ENCODE assay signal across 20 cellular contexts in the genomic region with DNA sequence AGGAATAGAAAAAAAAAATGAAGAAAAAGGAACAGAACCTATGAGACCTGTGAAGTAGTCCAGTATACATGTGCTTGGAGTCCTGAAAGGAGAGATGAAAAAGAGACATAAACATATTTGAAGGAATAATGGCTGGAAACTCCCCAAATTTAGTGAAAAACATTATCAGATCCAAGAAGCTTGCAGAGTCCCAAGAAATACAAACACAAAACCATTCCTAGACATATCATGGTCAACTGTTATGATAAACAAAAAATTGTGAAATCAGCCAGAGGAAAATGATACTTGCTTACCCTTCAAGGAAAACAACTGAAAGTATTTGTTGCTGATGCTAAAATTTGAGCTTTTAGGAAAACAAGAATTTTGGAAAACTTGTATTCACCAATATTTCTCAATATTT.
"Had no signal": no experiment of that assay in that cellular context is flagged by ENCODE, and none has a peak within 500 bp of the region (broad histone marks: within the 10 kb centered on the region; RNA-seq: fewer than 3 reads in every experiment).

No MANE protein-coding gene starts in this region.

- ATAC-seq: activated CD8-positive, alpha-beta T cell treated with anti-CD3 and anti-CD28 coated beads, Interleukin-2, amount 10 ng/mL, durations not matched to agents 7 days and 5 days; esophagus mucosa; left cardiac atrium had no signal

- FAIRE-seq: bronchial epithelial cell had no signal

- DNase-seq: activated B cell treated with CpG ODN at 0.5 μM for 24 hours; activated CD4-positive, alpha-beta T cell treated with anti-CD3 and anti-CD28 coated beads for 48 hours; activated CD8-positive, alpha-beta memory T cell treated with anti-CD3 and anti-CD28 coated beads, Interleukin-2, amount 50 U/mL, for 48 hours; activated CD8-positive, alpha-beta T cell treated with anti-CD3 and anti-CD28 coated beads, Interleukin-2, amount 10 ng/mL, durations not matched to agents 7 days and 5 days; activated naive CD8-positive, alpha-beta T cell treated with anti-CD3 and anti-CD28 coated beads, Interleukin-2, amount 10 ng/mL, durations not matched to agents 7 days and 5 days; aorta; dorsolateral prefrontal cortex; head of caudate nucleus; left cardiac atrium; midbrain; stimulated activated CD4-positive, alpha-beta T cell treated with anti-CD3 and anti-CD28 coated beads, Interleukin-4, amount 100 ng/mL, for 24 hours; stimulated activated naive CD4-positive, alpha-beta T cell treated with Interleukin-2 at 50 U/mL for 16 hours; substantia nigra; transverse colon had no signal

- H3K9me3 ChIP-seq: right atrium auricular region, transverse colon, vagina had no signal

- H3K4me1 ChIP-seq: transverse colon, vagina had no signal

- H3K27ac ChIP-seq: dorsolateral prefrontal cortex, right atrium auricular region, skin epidermis, transverse colon, vagina had no signal

- H3K4me3 ChIP-seq: dorsolateral prefrontal cortex, lung, right atrium auricular region, skin epidermis, transverse colon, vagina had no signal

- H3K36me3 ChIP-seq: right atrium auricular region, transverse colon, vagina had no signal
